In the genomic region with DNA sequence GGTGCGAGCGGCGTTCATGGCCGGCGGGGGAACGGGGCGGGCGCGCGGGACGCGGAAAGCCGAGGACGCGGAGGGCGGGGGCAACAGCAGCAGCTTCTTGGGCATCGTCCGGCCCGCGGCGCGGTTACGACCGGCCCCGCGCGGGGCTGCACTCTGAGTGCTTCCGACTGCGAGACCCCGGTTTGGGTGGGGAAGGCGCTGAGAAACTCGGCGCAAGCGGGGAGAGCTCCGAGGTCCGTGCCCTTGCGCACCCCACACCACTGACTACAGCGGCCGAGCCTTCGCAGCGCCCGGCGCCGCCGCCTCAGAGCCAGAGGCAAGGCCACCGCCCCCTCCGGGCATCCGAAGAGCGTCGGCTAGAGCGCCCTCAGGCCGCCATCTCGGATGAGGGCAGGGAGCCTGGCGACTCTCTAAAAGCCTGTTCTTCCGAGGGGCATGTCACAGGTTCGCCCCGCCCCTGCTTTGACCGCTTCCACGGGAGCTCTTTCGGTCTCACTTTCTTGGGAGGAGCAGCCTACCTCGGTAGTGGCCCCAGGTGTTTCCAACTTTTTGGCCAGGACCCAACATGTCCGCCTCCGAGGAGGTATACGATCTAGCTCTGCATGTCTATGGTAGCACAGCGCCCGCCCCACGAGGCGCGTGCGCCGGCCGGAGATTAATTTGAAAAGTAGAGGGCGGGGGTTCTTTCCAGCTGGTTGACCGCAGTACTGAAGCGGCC, we compare ENCODE assay signal across 8 cellular contexts. TPM values are rescaled to one million over a fixed set of nuclear protein-coding genes. Genes with fewer than 3 reads are reported as not detected.
DNase-seq lines count a peak whose midpoint lies in the region; ATAC-seq and TF ChIP-seq lines count a peak whose summit lies in the region.

TSS of gene PRPSAP1 (minus strand) at position 318 of the 718 bp plus-strand sequence. CDS start at position 105, 213 bp downstream.

- no peaks in the 10 kb centered on the region for H3K27me3 Mint-ChIP-seq in CD4-positive, alpha-beta T cell
- no peaks in the 10 kb centered on the region for H3K27me3 Mint-ChIP-seq in activated CD8-positive, alpha-beta T cell treated with anti-CD3 and anti-CD28 coated beads, Interleukin-2, amount 10 ng/mL, durations not matched to agents 7 days and 5 days (ENCODE audit: low read depth)

- H3K36me3 Mint-ChIP-seq in CD4-positive, alpha-beta T cell (ENCODE audit: low read depth) = peaks cover 11% of the 10 kb centered on the region
- H3K36me3 Mint-ChIP-seq in activated CD8-positive, alpha-beta T cell treated with anti-CD3 and anti-CD28 coated beads, Interleukin-2, amount 10 ng/mL, durations not matched to agents 7 days and 5 days (ENCODE audit: low read depth) = peaks cover 15% of the 10 kb centered on the region

- H3K4me3 Mint-ChIP-seq in CD4-positive, alpha-beta T cell = peak within 1 kb of the TSS; percentile 98
- H3K4me3 Mint-ChIP-seq in activated CD8-positive, alpha-beta T cell treated with anti-CD3 and anti-CD28 coated beads, Interleukin-2, amount 10 ng/mL, durations not matched to agents 7 days and 5 days = peak within 1 kb of the TSS; percentile 98

- H3K27me3 ChIP-seq in CD4-positive, alpha-beta T cell (ENCODE audit: control insufficient read depth, insufficient read depth, low read length) = no peaks in the 10 kb centered on the region

- no peaks in the 10 kb centered on the region for H3K9me3 ChIP-seq in CD4-positive, alpha-beta T cell (ENCODE audit: control insufficient read depth, low read length)

- peak within 1 kb of the TSS; percentile 29 for H3K27ac ChIP-seq in CD4-positive, alpha-beta T cell (ENCODE audit: low read depth, low read length)

- CTCF ChIA-PET in CD4-positive, alpha-beta T cell (lab: Charles Lee) = interaction anchor here (1.2 to 2.7 kb wide), 4 partner anchors 32 to 232 kb away, joined by 3 to 12 read pairs (median 7); partner anchors contain the start of gene SPHK1
- CTCF ChIA-PET in activated CD8-positive, alpha-beta T cell treated with anti-CD3 and anti-CD28 coated beads, Interleukin-2, amount 10 ng/mL, durations not matched to agents 7 days and 5 days (lab: Charles Lee) = interaction anchor here (0.6 to 4.2 kb wide), 11 partner anchors 10 to 458 kb away, joined by 3 to 35 read pairs (median 3); partner anchors contain the start of gene SPHK1

- POLR2A ChIA-PET in CD4-positive, alpha-beta T cell (lab: Charles Lee) = interaction anchor here (0.6 to 3.0 kb wide), 17 partner anchors 9 to 1092 kb away, joined by 3 to 37 read pairs (median 4); partner anchors contain the start of genes EXOC7, GALK1, GGA3 and MRPS7
- POLR2A ChIA-PET in activated CD8-positive, alpha-beta T cell treated with anti-CD3 and anti-CD28 coated beads, Interleukin-2, amount 10 ng/mL, durations not matched to agents 7 days and 5 days (lab: Charles Lee) = interaction anchor here (0.7 to 2.4 kb wide), 12 partner anchors 8 to 360 kb away, joined by 3 to 24 read pairs (median 4); partner anchors contain the start of genes RHBDF2, SPHK1 and SRP68

- peak within 1 kb of the TSS; percentile 90 for H3K27ac Mint-ChIP-seq in CD4-positive, alpha-beta T cell
- peak within 1 kb of the TSS; percentile 100 for H3K27ac Mint-ChIP-seq in activated CD8-positive, alpha-beta T cell treated with anti-CD3 and anti-CD28 coated beads, Interleukin-2, amount 10 ng/mL, durations not matched to agents 7 days and 5 days

- H3K4me1 Mint-ChIP-seq in CD4-positive, alpha-beta T cell (ENCODE audit: low read depth) = peaks cover 21% of the 10 kb centered on the region
- peaks cover 28% of the 10 kb centered on the region for H3K4me1 Mint-ChIP-seq in activated CD8-positive, alpha-beta T cell treated with anti-CD3 and anti-CD28 coated beads, Interleukin-2, amount 10 ng/mL, durations not matched to agents 7 days and 5 days (ENCODE audit: low read depth)

- H3K9me3 Mint-ChIP-seq in CD4-positive, alpha-beta T cell = no peaks in the 10 kb centered on the region
- no peaks in the 10 kb centered on the region for H3K9me3 Mint-ChIP-seq in activated CD8-positive, alpha-beta T cell treated with anti-CD3 and anti-CD28 coated beads, Interleukin-2, amount 10 ng/mL, durations not matched to agents 7 days and 5 days (ENCODE audit: insufficient read depth)

- DNase-seq in CD4-positive, alpha-beta T cell = peak; percentile 62 to 80 (median 70)
- DNase-seq in NCI-H82 treated with DMSO at 0.1 percent for 48 hours (lab: John Stamatoyannopoulos, UW; ENCODE audit: unreplicated experiment) (peak; percentile 89), medulla oblongata (ENCODE audit: extremely low spot score) (peak; percentile 94)
- peak; percentile 88 for DNase-seq in activated CD8-positive, alpha-beta T cell treated with anti-CD3 and anti-CD28 coated beads, Interleukin-2, amount 10 ng/mL, durations not matched to agents 7 days and 5 days
- peak; percentile 60 for DNase-seq in effector CD8-positive, alpha-beta T cell (lab: John Stamatoyannopoulos, UW)
- peak; percentile 61 for DNase-seq in stimulated activated CD8-positive, alpha-beta memory T cell treated with anti-CD3 and anti-CD28 coated beads, Interleukin-12 subunit alpha, Interleukin-12 subunit beta, amount 100 ng/mL, for 1 hour (ENCODE audit: low read depth)

- ATAC-seq in CD4-positive, alpha-beta T cell (ENCODE audit: poor library complexity) = peak; percentile 95
- ATAC-seq in GM19397 (IDR thresholded peaks at IDR 0.05; ENCODE audit: unreplicated experiment) (peak; percentile 90), HG03575 (IDR thresholded peaks at IDR 0.05; ENCODE audit: extremely low read depth, insufficient number of reproducible peaks, low FRiP score, unreplicated experiment) (peak; percentile 37)
- ATAC-seq in activated CD8-positive, alpha-beta T cell treated with anti-CD3 and anti-CD28 coated beads, Interleukin-2, amount 10 ng/mL, durations not matched to agents 7 days and 5 days = peak; percentile 97

- TF ChIP-seq CTCF in CD4-positive, alpha-beta T cell (IDR thresholded peaks at IDR 0.05) = peak; percentile 18

- intact Hi-C loops in CD4-positive, alpha-beta T cell (cut with DNase I, micrococcal nuclease) = loop anchor here (1.0 to 5.0 kb wide), 5 partner anchors 31 to 281 kb away; partner anchors contain the start of genes EXOC7 (in 1 of the 2), SPHK1 (in 1 of the 2), SRP68 (in 1 of the 2) and UBE2O (in 1 of the 2)

RNA-seq across cellular contexts. Expression of gene PRPSAP1, which starts in this region (rescaled TPM):
- 10 to 100 TPM; 10.8 to 12.1 TPM for total RNA-seq in CD4-positive, alpha-beta T cell
- total RNA-seq in activated CD8-positive, alpha-beta T cell treated with anti-CD3 and anti-CD28 coated beads, Interleukin-2, amount 10 ng/mL, durations not matched to agents 7 days and 5 days = 10 to 100 TPM; 64.2 to 74.1 TPM

Comparison
In these comparisons a context has a peak if more than half of its experiments do, and no peak if none do; other contexts are left out.
1. Peak in every context shown above with its lines: DNase-seq, ATAC-seq and H3K27ac ChIP-seq.
2. RNA of gene PRPSAP1 (total RNA-seq): 64.2 to 74.1 TPM in activated CD8-positive, alpha-beta T cell treated with anti-CD3 and anti-CD28 coated beads, Interleukin-2, amount 10 ng/mL, durations not matched to agents 7 days and 5 days; 10.8 to 12.1 TPM in CD4-positive, alpha-beta T cell; every median in the first group is over 4 times any median in the second.
3. ATAC-seq: peak in every context shown above with its lines; median percentile 97 in activated CD8-positive, alpha-beta T cell treated with anti-CD3 and anti-CD28 coated beads, Interleukin-2, amount 10 ng/mL, durations not matched to agents 7 days and 5 days; 95 in CD4-positive, alpha-beta T cell; 90 in GM19397; 37 in HG03575.